Comparison of ENCODE assay signal across 15 cellular contexts in genomic region chr17:81207610-81208581, GRCh38. TPM values are rescaled to one million over a fixed set of nuclear protein-coding genes. Genes with fewer than 3 reads are reported as not detected.
DNase-seq lines count a peak whose midpoint lies in the region; ATAC-seq, FAIRE-seq and TF ChIP-seq lines count a peak whose summit lies in the region.
"Had no signal": no experiment of that assay in that cellular context is flagged by ENCODE, and none has a peak within 500 bp of the region (broad histone marks: within the 10 kb centered on the region; RNA-seq: fewer than 3 reads in every experiment).

No MANE protein-coding gene starts in this region.

- no peak for TF ChIP-seq EP300 in gastroesophageal sphincter (IDR thresholded peaks at IDR 0.05)

- H3K9me3 ChIP-seq in GM23248 (ENCODE audit: low read depth), result no peaks in the 10 kb centered on the region
- no peaks in the 10 kb centered on the region for H3K9me3 ChIP-seq in gastroesophageal sphincter

- H3K27me3 ChIP-seq in GM23248 (replicated peaks; ENCODE audit: insufficient read depth) (no peaks in the 10 kb centered on the region), bronchial epithelial cell (ENCODE audit: control insufficient read depth, insufficient read depth, low read length) (no peaks in the 10 kb centered on the region), gastroesophageal sphincter (no peaks in the 10 kb centered on the region)

- no peaks in the 10 kb centered on the region for H4K20me1 ChIP-seq in GM23248 (ENCODE audit: insufficient read depth)

- ATAC-seq in HG02678 (IDR thresholded peaks at IDR 0.05; ENCODE audit: unreplicated experiment) (no peak), gastroesophageal sphincter (no peak)

- no peaks in the 10 kb centered on the region for H3F3A ChIP-seq in GM23248 (ENCODE audit: insufficient read depth)

- H2AFZ ChIP-seq in GM23248, result no peak overlapping the region

- DNase-seq in COLO668 (lab: John Stamatoyannopoulos, UW; ENCODE audit: unreplicated experiment) (peak; percentile 42), GM23248 (peak; percentile 9), NCI-H345 (lab: John Stamatoyannopoulos, UW) (peak; percentile 77), bronchial epithelial cell (ENCODE audit: low read depth) (no peak)
- DNase-seq in stimulated activated CD8-positive, alpha-beta memory T cell treated with anti-CD3 and anti-CD28 coated beads, Interleukin-4, amount 100 ng/mL, for 48 hours, result no peak
- DNase-seq: activated CD4-positive, alpha-beta T cell treated with anti-CD3 and anti-CD28 coated beads, Interleukin-2, amount 50 U/mL, for 48 hours; activated gamma-delta T cell; CD8-positive, alpha-beta memory T cell; effector memory CD4-positive, alpha-beta T cell; occipital lobe; small intestine had no signal

- in situ Hi-C loops in GM23248 (cut with MboI), result no loop called here

- H3K4me2 ChIP-seq in GM23248 (ENCODE audit: unreplicated experiment), result no peak overlapping the region

- H3K9me2 ChIP-seq in GM23248 (ENCODE audit: insufficient read depth), result no peaks in the 10 kb centered on the region

- H3K4me1 ChIP-seq in GM23248 (ENCODE audit: insufficient read depth) (no peaks in the 10 kb centered on the region), gastroesophageal sphincter (no peaks in the 10 kb centered on the region)

- TF ChIP-seq CTCF in bronchial epithelial cell (IDR thresholded peaks at IDR 0.05; ENCODE audit: insufficient read depth, low read length, severe bottlenecking), result no peak
- TF ChIP-seq CTCF in gastroesophageal sphincter (IDR thresholded peaks at IDR 0.05), result no peak

- no peak overlapping the region for H3K9ac ChIP-seq in GM23248

- 91% methylated on average over 20 to 21 of the region's 21 CpGs for WGBS in GM23248 (ENCODE audit: low coverage in 1 of 2, low lambda C conversion rate in 2 of 2, missing lambda C conversion rate in 2 of 2), 2 experiments
- WGBS in gastroesophageal sphincter (ENCODE audit: low coverage in 1 of 2), 2 donors, result 100% methylated on average over 2 of the region's 21 CpGs; no CpG with 5 or more reads in 1 of the 2 donors

- no peaks in the 10 kb centered on the region for H3K36me3 ChIP-seq in GM23248 (ENCODE audit: low read depth)
- peaks cover 1% of the 10 kb centered on the region for H3K36me3 ChIP-seq in bronchial epithelial cell (ENCODE audit: control insufficient read depth, insufficient read depth, low read length)
- peaks cover 0 to 51% of the 10 kb centered on the region in 2 donors for H3K36me3 ChIP-seq in gastroesophageal sphincter

- no peak for TF ChIP-seq POLR2A in gastroesophageal sphincter (IDR thresholded peaks at IDR 0.05)

- H3K79me2 ChIP-seq in GM23248 (ENCODE audit: insufficient read depth), result no peaks in the 10 kb centered on the region

- H3K4me3 ChIP-seq in GM23248 (no peak overlapping the region), bronchial epithelial cell (ENCODE audit: low read depth, low read length) (no peak overlapping the region), gastroesophageal sphincter (no peak overlapping the region)
- H3K4me3 ChIP-seq: lung had no signal

- FAIRE-seq in bronchial epithelial cell (lab: Jason Lieb, UNC), result peak; percentile 66
- FAIRE-seq: small intestine had no signal

- H3K27ac ChIP-seq in GM23248, result no peak overlapping the region
- H3K27ac ChIP-seq in gastroesophageal sphincter, result no peak overlapping the region

RNA-seq across cellular contexts. Expression of gene CEP131, which starts 14.9 kb away (rescaled TPM):
- 8.0 and 14.2 TPM in 2 replicates for total RNA-seq in GM23248 (2014; rRNA removed; shearing (Covaris generic))
- polyA plus RNA-seq in GM23248 (2016; fragmentation: Nextera tagmentation; extraction: Ambion mirVana), result 5.6 and 6.1 TPM in 2 replicates
- 7.9 and 9.2 TPM in 2 replicates for total RNA-seq in bronchial epithelial cell
- total RNA-seq in gastroesophageal sphincter, result 10 to 100 TPM in 1 of 4 donors, 1 to 10 TPM in 3; 4.4 to 12.0 (median 6.4) TPM

RNA-seq across cellular contexts. Expression of gene TEPSIN, which starts 31.0 kb away (rescaled TPM):
- 16.1 and 24.4 TPM in 2 replicates for total RNA-seq in GM23248 (2014; rRNA removed; shearing (Covaris generic))
- polyA plus RNA-seq in GM23248 (2016; fragmentation: Nextera tagmentation; extraction: Ambion mirVana), result 2.2 and 2.7 TPM in 2 replicates
- 5.8 and 7.8 TPM in 2 replicates for total RNA-seq in bronchial epithelial cell
- total RNA-seq in gastroesophageal sphincter, result 10 to 100 TPM in 3 of 4 donors, 1 to 10 TPM in 1; 8.0 to 43.0 (median 23.5) TPM

RNA-seq across cellular contexts. Expression of gene NDUFAF8, which starts 31.2 kb away (rescaled TPM):
- total RNA-seq in GM23248 (2014; rRNA removed; shearing (Covaris generic)), result 17.2 and 53.1 TPM in 2 replicates
- polyA plus RNA-seq in GM23248 (2016; fragmentation: Nextera tagmentation; extraction: Ambion mirVana), result 134 and 136 TPM in 2 replicates
- total RNA-seq in bronchial epithelial cell, result 31.6 and 49.2 TPM in 2 replicates
- 10 to 100 TPM; 16.9 to 38.4 (median 22.3) TPM for total RNA-seq in gastroesophageal sphincter

RNA-seq across cellular contexts. Expression of gene AATK, which starts 41.9 kb away (rescaled TPM):
- total RNA-seq in GM23248 (2014; rRNA removed; shearing (Covaris generic)), result 1.6 and 4.0 TPM in 2 replicates
- 0.18 and 0.25 TPM in 2 replicates for polyA plus RNA-seq in GM23248 (2016; fragmentation: Nextera tagmentation; extraction: Ambion mirVana)
- 0.51 and 0.79 TPM in 2 replicates for total RNA-seq in bronchial epithelial cell
- total RNA-seq in gastroesophageal sphincter, result 10 to 100 TPM; 14.5 to 28.0 (median 22.1) TPM
- polyA plus RNA-seq: CD8-positive, alpha-beta memory T cell had no signal

RNA-seq across cellular contexts. Expression of gene PVALEF, which starts 42.6 kb away (rescaled TPM):
- total RNA-seq in GM23248 (2014; rRNA removed; shearing (Covaris generic)), result not detected in 2 replicates
- not detected in 2 replicates for polyA plus RNA-seq in GM23248 (2016; fragmentation: Nextera tagmentation; extraction: Ambion mirVana)
- total RNA-seq in bronchial epithelial cell, result not detected in 2 replicates
- total RNA-seq in gastroesophageal sphincter, result not detected
- total RNA-seq: CD8-positive, alpha-beta memory T cell; lung; occipital lobe; T-helper 2 cell treated with Interferon-gamma antibody and Interleukin-4, amounts not matched to agents 100 ng/mL and 5 ng/mL, for 36 hours had no signal
- polyA plus RNA-seq: CD8-positive, alpha-beta memory T cell; lung; small intestine had no signal

Comparison
In these comparisons a context has a peak if more than half of its experiments do, and no peak if none do; other contexts are left out.
1. DNase-seq: peak in COLO668 (single experiment), GM23248 (single experiment) and NCI-H345 (single experiment); none in bronchial epithelial cell (single experiment) and stimulated activated CD8-positive, alpha-beta memory T cell treated with anti-CD3 and anti-CD28 coated beads, Interleukin-4, amount 100 ng/mL, for 48 hours (single experiment).